ENCODE assay signal across 10 cellular contexts in the genomic region with DNA sequence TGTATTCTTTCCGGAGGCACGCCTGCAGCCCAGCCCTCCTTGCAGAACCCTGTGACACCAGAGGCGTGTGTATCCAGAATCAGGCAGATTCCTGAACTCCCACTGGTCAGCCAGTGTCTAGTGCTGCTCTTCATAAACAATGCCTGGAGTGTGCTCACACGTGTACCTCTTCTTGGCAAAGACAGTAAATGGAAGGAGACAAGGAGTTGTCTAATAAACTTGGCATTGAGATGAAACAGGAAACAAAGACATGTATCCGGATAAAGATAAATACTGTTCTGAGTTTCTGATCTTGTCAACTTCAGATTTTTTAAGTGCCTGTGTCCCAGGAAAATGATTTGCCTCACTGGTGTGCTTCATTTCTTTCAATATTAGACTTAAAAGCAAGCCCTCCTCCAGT. TPM values are rescaled to one million over a fixed set of nuclear protein-coding genes. Genes with fewer than 3 reads are reported as not detected.
DNase-seq lines count a peak whose midpoint lies in the region; ATAC-seq, FAIRE-seq and TF ChIP-seq lines count a peak whose summit lies in the region.
"Had no signal": no experiment of that assay in that cellular context is flagged by ENCODE, and none has a peak within 500 bp of the region (broad histone marks: within the 10 kb centered on the region; RNA-seq: fewer than 3 reads in every experiment).

No MANE protein-coding gene starts in this region.

- peaks cover 17% of the 10 kb centered on the region for H3K4me1 Mint-ChIP-seq in CD8-positive, alpha-beta T cell (ENCODE audit: low read depth)
- peaks cover 66% of the 10 kb centered on the region for H3K4me1 Mint-ChIP-seq in osteocyte (ENCODE audit: unreplicated experiment)

- no peaks in the 10 kb centered on the region for H3K9me3 Mint-ChIP-seq in CD8-positive, alpha-beta T cell
- H3K9me3 Mint-ChIP-seq in osteocyte (ENCODE audit: unreplicated experiment), result no peaks in the 10 kb centered on the region
- H3K9me3 Mint-ChIP-seq: stimulated activated memory B cell treated with anti-CD40 and anti-IgM and Interleukin-4, amounts not matched to agents 10 μg/mL and 1 μg/mL and 100 μg/mL, for 72 hours had no signal

- intact Hi-C loops in CD8-positive, alpha-beta T cell (cut with DNase I, micrococcal nuclease), result loop anchor here (5.0 to 10.0 kb wide), 3 partner anchors 313 to 368 kb away; no protein-coding TSS in a partner anchor
- intact Hi-C loops in esophagus muscularis mucosa (cut with DNase I), result loop anchor here (5.0 to 10.0 kb wide), 2 partner anchors 68 to 161 kb away; no protein-coding TSS in a partner anchor
- intact Hi-C loops in kidney (cut with DNase I), result no loop called here

- ATAC-seq in CD8-positive, alpha-beta T cell, result no peak
- ATAC-seq in GM21825 (IDR thresholded peaks at IDR 0.05; ENCODE audit: unreplicated experiment) (no peak), GM21447 (IDR thresholded peaks at IDR 0.05; ENCODE audit: unreplicated experiment) (no peak)
- ATAC-seq: stimulated activated memory B cell treated with anti-CD40 and anti-IgM and Interleukin-4, amounts not matched to agents 10 μg/mL and 1 μg/mL and 100 μg/mL, for 72 hours had no signal

- no peak for TF ChIP-seq EP300 in esophagus muscularis mucosa (IDR thresholded peaks at IDR 0.05)

- no peak overlapping the region for H3K4me3 ChIP-seq in CD8-positive, alpha-beta T cell (ENCODE audit: low read depth, low read length)
- H3K4me3 ChIP-seq in esophagus muscularis mucosa, result peak overlapping the region; percentile 84 to 97 (median 94)
- H3K4me3 ChIP-seq in kidney (ENCODE audit: low read length in 2 of 2), result peak overlapping the region in 1 of 2 donors; percentile 80

- H3K4me3 Mint-ChIP-seq in CD8-positive, alpha-beta T cell, result peak overlapping the region; percentile 85
- peak overlapping the region; percentile 81 for H3K4me3 Mint-ChIP-seq in osteocyte (ENCODE audit: unreplicated experiment)

- CTCF ChIA-PET in CD8-positive, alpha-beta T cell (lab: Charles Lee), result no interaction called here

- TF ChIP-seq POLR2A in esophagus muscularis mucosa (IDR thresholded peaks at IDR 0.05; ENCODE audit: low read depth), result no peak

- peaks cover 2% of the 10 kb centered on the region for H3K36me3 Mint-ChIP-seq in CD8-positive, alpha-beta T cell
- H3K36me3 Mint-ChIP-seq in osteocyte (ENCODE audit: unreplicated experiment), result no peaks in the 10 kb centered on the region
- H3K36me3 Mint-ChIP-seq: stimulated activated memory B cell treated with anti-CD40 and anti-IgM and Interleukin-4, amounts not matched to agents 10 μg/mL and 1 μg/mL and 100 μg/mL, for 72 hours had no signal

- DNase-seq in CD8-positive, alpha-beta T cell, result peak in 1 of 7 experiments; percentile 38
- DNase-seq in esophagus muscularis mucosa (ENCODE audit: extremely low spot score) (no peak), osteocyte (ENCODE audit: extremely low spot score, unreplicated experiment) (peak; percentile 27), kidney (no peak), NCI-H1417 (lab: John Stamatoyannopoulos, UW) (no peak)
- DNase-seq: effector CD8-positive, alpha-beta T cell had no signal

- H3K9me3 ChIP-seq in CD8-positive, alpha-beta T cell (ENCODE audit: low read length), result no peaks in the 10 kb centered on the region
- no peaks in the 10 kb centered on the region for H3K9me3 ChIP-seq in esophagus muscularis mucosa
- no peaks in the 10 kb centered on the region for H3K9me3 ChIP-seq in kidney (ENCODE audit: control insufficient read depth in 1 of 2, low read length in 2 of 2)

- peaks cover 17% of the 10 kb centered on the region for H3K4me1 ChIP-seq in CD8-positive, alpha-beta T cell (ENCODE audit: insufficient read depth, low read length)
- peaks cover 40 to 73% (median 71%) of the 10 kb centered on the region in 4 donors for H3K4me1 ChIP-seq in esophagus muscularis mucosa
- H3K4me1 ChIP-seq in kidney (ENCODE audit: control insufficient read depth in 1 of 2, insufficient read depth in 1 of 2, low read depth in 1 of 2, low read length in 2 of 2), result peaks cover 8 to 21% of the 10 kb centered on the region in 2 donors

- 29% methylated on average over 5 of the region's 5 CpGs for WGBS in esophagus muscularis mucosa

- H3K27ac ChIP-seq in CD8-positive, alpha-beta T cell (ENCODE audit: low read depth, low read length), result no peak overlapping the region
- H3K27ac ChIP-seq in esophagus muscularis mucosa (replicated peaks in 1 of 4) (peak overlapping the region; percentile 8 to 92 (median 86)), kidney (ENCODE audit: low read depth in 2 of 2, low read length in 2 of 2) (no peak overlapping the region)

- FAIRE-seq in kidney (lab: Jason Lieb, UNC), result no peak

- POLR2A ChIA-PET in CD8-positive, alpha-beta T cell (lab: Charles Lee), result no interaction called here

- TF ChIP-seq CTCF in CD8-positive, alpha-beta T cell (IDR thresholded peaks at IDR 0.05), result no peak
- no peak for TF ChIP-seq CTCF in esophagus muscularis mucosa (IDR thresholded peaks at IDR 0.05)
- no peak for TF ChIP-seq CTCF in osteocyte (IDR thresholded peaks at IDR 0.05)
- TF ChIP-seq CTCF in kidney (IDR thresholded peaks at IDR 0.05; ENCODE audit: borderline replicate concordance, extremely low read depth, insufficient read depth), result no peak

- H3K9ac ChIP-seq in kidney (ENCODE audit: low read length in 2 of 2), result peak overlapping the region in 1 of 2 donors; percentile 75

- no peaks in the 10 kb centered on the region for H3K27me3 ChIP-seq in CD8-positive, alpha-beta T cell (ENCODE audit: insufficient read depth, low read length)
- no peaks in the 10 kb centered on the region for H3K27me3 ChIP-seq in esophagus muscularis mucosa

- no peak overlapping the region for H3K27ac Mint-ChIP-seq in CD8-positive, alpha-beta T cell
- H3K27ac Mint-ChIP-seq in osteocyte (ENCODE audit: unreplicated experiment), result peak overlapping the region; percentile 93
- H3K27ac Mint-ChIP-seq: stimulated activated memory B cell treated with anti-CD40 and anti-IgM and Interleukin-4, amounts not matched to agents 10 μg/mL and 1 μg/mL and 100 μg/mL, for 72 hours had no signal

- H3K27me3 Mint-ChIP-seq in CD8-positive, alpha-beta T cell (ENCODE audit: low read depth), result peaks cover 28% of the 10 kb centered on the region
- H3K27me3 Mint-ChIP-seq in osteocyte (ENCODE audit: unreplicated experiment), result no peaks in the 10 kb centered on the region

- no peaks in the 10 kb centered on the region for H3K36me3 ChIP-seq in CD8-positive, alpha-beta T cell (ENCODE audit: insufficient read depth, low read length)
- H3K36me3 ChIP-seq in esophagus muscularis mucosa, result peaks cover 0 to 4% (median 0%) of the 10 kb centered on the region in 4 donors
- no peaks in the 10 kb centered on the region for H3K36me3 ChIP-seq in kidney (ENCODE audit: control insufficient read depth in 1 of 2, insufficient read depth in 2 of 2, low read length in 2 of 2)

TF ChIP-seq in PFSK-1, 5 proteins besides CTCF, POLR2A, EP300 and RAD21:
- TF ChIP-seq TAF1 (IDR thresholded peaks at IDR 0.05; ENCODE audit: borderline replicate concordance, insufficient read depth, low read length), result no peak
- TF ChIP-seq SIN3A (IDR thresholded peaks at IDR 0.05; ENCODE audit: borderline replicate concordance, insufficient read depth, low read length), result peak; percentile 96; the same call in 1 of the 2 replicates
- TF ChIP-seq FOXP2 (optimal IDR thresholded peaks at IDR 0.05; ENCODE audit: borderline replicate concordance, extremely low read depth, extremely low read length, insufficient read depth), result no peak
- peak; percentile 31; the same call in 1 of the 2 replicates for TF ChIP-seq POLR2AphosphoS5 (IDR thresholded peaks at IDR 0.05; ENCODE audit: low read depth, low read length)
- TF ChIP-seq, protein P1, sequence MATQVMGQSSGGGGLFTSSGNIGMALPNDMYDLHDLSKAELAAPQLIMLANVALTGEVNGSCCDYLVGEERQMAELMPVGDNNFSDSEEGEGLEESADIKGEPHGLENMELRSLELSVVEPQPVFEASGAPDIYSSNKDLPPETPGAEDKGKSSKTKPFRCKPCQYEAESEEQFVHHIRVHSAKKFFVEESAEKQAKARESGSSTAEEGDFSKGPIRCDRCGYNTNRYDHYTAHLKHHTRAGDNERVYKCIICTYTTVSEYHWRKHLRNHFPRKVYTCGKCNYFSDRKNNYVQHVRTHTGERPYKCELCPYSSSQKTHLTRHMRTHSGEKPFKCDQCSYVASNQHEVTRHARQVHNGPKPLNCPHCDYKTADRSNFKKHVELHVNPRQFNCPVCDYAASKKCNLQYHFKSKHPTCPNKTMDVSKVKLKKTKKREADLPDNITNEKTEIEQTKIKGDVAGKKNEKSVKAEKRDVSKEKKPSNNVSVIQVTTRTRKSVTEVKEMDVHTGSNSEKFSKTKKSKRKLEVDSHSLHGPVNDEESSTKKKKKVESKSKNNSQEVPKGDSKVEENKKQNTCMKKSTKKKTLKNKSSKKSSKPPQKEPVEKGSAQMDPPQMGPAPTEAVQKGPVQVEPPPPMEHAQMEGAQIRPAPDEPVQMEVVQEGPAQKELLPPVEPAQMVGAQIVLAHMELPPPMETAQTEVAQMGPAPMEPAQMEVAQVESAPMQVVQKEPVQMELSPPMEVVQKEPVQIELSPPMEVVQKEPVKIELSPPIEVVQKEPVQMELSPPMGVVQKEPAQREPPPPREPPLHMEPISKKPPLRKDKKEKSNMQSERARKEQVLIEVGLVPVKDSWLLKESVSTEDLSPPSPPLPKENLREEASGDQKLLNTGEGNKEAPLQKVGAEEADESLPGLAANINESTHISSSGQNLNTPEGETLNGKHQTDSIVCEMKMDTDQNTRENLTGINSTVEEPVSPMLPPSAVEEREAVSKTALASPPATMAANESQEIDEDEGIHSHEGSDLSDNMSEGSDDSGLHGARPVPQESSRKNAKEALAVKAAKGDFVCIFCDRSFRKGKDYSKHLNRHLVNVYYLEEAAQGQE (IDR thresholded peaks at IDR 0.05; ENCODE audit: insufficient read depth in 1 of 2, low read depth in 2 of 2, low read length in 2 of 2), result no peak

RNA-seq across cellular contexts. Expression of a gene that starts 1.7 kb away (rescaled TPM):
- 1 to 10 TPM; 2.2 TPM for total RNA-seq in CD8-positive, alpha-beta T cell
- polyA plus RNA-seq in PFSK-1 (2012; ENCODE audit: insufficient read length, low read depth), result 84.7 TPM
- total RNA-seq in esophagus muscularis mucosa (100 to 1,000 TPM in 3 of 4 donors, 10 to 100 TPM in 1; 83.9 to 126 (median 112) TPM), osteocyte (89.9 and 102 TPM in 2 replicates), kidney (61.2 TPM)
- 12.3 TPM for polyA plus RNA-seq in kidney (ENCODE audit: insufficient read depth, low read depth, low replicate concordance)

RNA-seq across cellular contexts. Expression of a gene that starts 38.9 kb away (rescaled TPM):
- under 1 TPM in 1 of 2 experiments, not detected in 1; 0.31 TPM for total RNA-seq in CD8-positive, alpha-beta T cell
- polyA plus RNA-seq in PFSK-1 (2012; ENCODE audit: insufficient read length, low read depth), result not detected
- total RNA-seq in esophagus muscularis mucosa (1 to 10 TPM; 1.2 to 2.9 (median 2.1) TPM), osteocyte (2.5 and 3.6 TPM in 2 replicates), kidney (1.9 TPM)
- not detected for polyA plus RNA-seq in kidney (ENCODE audit: insufficient read depth, low read depth, low replicate concordance)

Comparison
In these comparisons a context has a peak if more than half of its experiments do, and no peak if none do; other contexts are left out.
1. H3K27ac ChIP-seq: peak in esophagus muscularis mucosa (4 of 4); none in CD8-positive, alpha-beta T cell (single experiment) and kidney (0 of 2).
2. RNA of a gene that starts 1.7 kb away (total RNA-seq): 83.9 to 126 TPM in esophagus muscularis mucosa, 89.9 to 102 TPM in osteocyte and 61.2 TPM in kidney (single experiment); 2.2 TPM in CD8-positive, alpha-beta T cell; every median in the first group is over 10 times any median in the second.